8 cellular contexts compared by ENCODE assay signal in genomic region chr3:152268501-152269422, GRCh38. TPM values are rescaled to one million over a fixed set of nuclear protein-coding genes. Genes with fewer than 3 reads are reported as not detected.
DNase-seq lines count a peak whose midpoint lies in the region; ATAC-seq and TF ChIP-seq lines count a peak whose summit lies in the region.

Gene MBNL1, plus strand, starts transcription at chr3:152268929. Its CDS starts 31,265 bp downstream, at chr3:152300194.

- 0 to 1% (median 0%) methylated on average over 57 to 89 of the region's 89 CpGs for WGBS in ovary, 3 donors
- WGBS in thymus: under 1% methylated on average over 89 of the region's 89 CpGs

- peak within 1 kb of the TSS; percentile 93 for H3K27ac Mint-ChIP-seq in activated naive CD8-positive, alpha-beta T cell treated with anti-CD3 and anti-CD28 coated beads, Interleukin-2, amount 10 ng/mL, durations not matched to agents 7 days and 5 days

- peaks cover 55% of the 10 kb centered on the region for H3K4me1 Mint-ChIP-seq in activated naive CD8-positive, alpha-beta T cell treated with anti-CD3 and anti-CD28 coated beads, Interleukin-2, amount 10 ng/mL, durations not matched to agents 7 days and 5 days

- H3K4me3 ChIP-seq in ovary (peak within 1 kb of the TSS; percentile 84), thymus (ENCODE audit: low read length) (peak within 1 kb of the TSS; percentile 98)

- H3K36me3 Mint-ChIP-seq in activated naive CD8-positive, alpha-beta T cell treated with anti-CD3 and anti-CD28 coated beads, Interleukin-2, amount 10 ng/mL, durations not matched to agents 7 days and 5 days: peaks cover 48% of the 10 kb centered on the region

- H3K4me1 ChIP-seq in ovary (ENCODE audit: insufficient read depth) (peaks cover 7% of the 10 kb centered on the region), thymus (ENCODE audit: control insufficient read depth, insufficient read depth, low read length) (peaks cover 10% of the 10 kb centered on the region)

- TF ChIP-seq EP300 in ovary (IDR thresholded peaks at IDR 0.05): peak; percentile 14

- intact Hi-C loops in head of caudate nucleus (cut with DNase I) (loop anchor here (10.0 kb wide), 1 partner anchor 186 kb away; no protein-coding TSS in a partner anchor), ovary (cut with DNase I) (loop anchor here in 2 of 4 donors (2.0 to 10.0 kb wide), 3 partner anchors 30 to 176 kb away; no protein-coding TSS in a partner anchor)

- POLR2A ChIA-PET in activated naive CD8-positive, alpha-beta T cell treated with anti-CD3 and anti-CD28 coated beads, Interleukin-2, amount 10 ng/mL, durations not matched to agents 7 days and 5 days (lab: Charles Lee): interaction anchor here (0.6 to 11.3 kb wide), 24 partner anchors 11 to 1068 kb away, joined by 3 to 258 read pairs (median 6); no protein-coding TSS in a partner anchor

- TF ChIP-seq POLR2A in GM10847 (IDR thresholded peaks at IDR 0.05; ENCODE audit: extremely low read depth, insufficient read length): peak; percentile 68
- no peak for TF ChIP-seq POLR2A in ovary (IDR thresholded peaks at IDR 0.05)

- DNase-seq in NCI-H128 (lab: John Stamatoyannopoulos, UW; ENCODE audit: unreplicated experiment) (peak; percentile 66), SW 1271 (lab: John Stamatoyannopoulos, UW) (peak; percentile 74 to 86), head of caudate nucleus (peak; percentile 67 to 91 (median 80)), ovary (peak; percentile 65 to 81 (median 78))
- peak; percentile 86 for DNase-seq in activated naive CD8-positive, alpha-beta T cell treated with anti-CD3 and anti-CD28 coated beads, Interleukin-2, amount 10 ng/mL, durations not matched to agents 7 days and 5 days

- ATAC-seq in HG02623 (IDR thresholded peaks at IDR 0.05; ENCODE audit: unreplicated experiment): peak; percentile 58
- ATAC-seq in activated naive CD8-positive, alpha-beta T cell treated with anti-CD3 and anti-CD28 coated beads, Interleukin-2, amount 10 ng/mL, durations not matched to agents 7 days and 5 days (ENCODE audit: low read depth): peak; percentile 73

- no peak for TF ChIP-seq CTCF in ovary (IDR thresholded peaks at IDR 0.05)

- no peaks in the 10 kb centered on the region for H3K27me3 Mint-ChIP-seq in activated naive CD8-positive, alpha-beta T cell treated with anti-CD3 and anti-CD28 coated beads, Interleukin-2, amount 10 ng/mL, durations not matched to agents 7 days and 5 days

- H3K9me3 Mint-ChIP-seq in activated naive CD8-positive, alpha-beta T cell treated with anti-CD3 and anti-CD28 coated beads, Interleukin-2, amount 10 ng/mL, durations not matched to agents 7 days and 5 days: no peaks in the 10 kb centered on the region

- H3K4me3 Mint-ChIP-seq in activated naive CD8-positive, alpha-beta T cell treated with anti-CD3 and anti-CD28 coated beads, Interleukin-2, amount 10 ng/mL, durations not matched to agents 7 days and 5 days: peak within 1 kb of the TSS; percentile 99

- peak within 1 kb of the TSS; percentile 95 to 97 for H3K27ac ChIP-seq in ovary
- H3K27ac ChIP-seq in thymus (ENCODE audit: low read depth): peak within 1 kb of the TSS; percentile 100

- H3K36me3 ChIP-seq in ovary: no peaks in the 10 kb centered on the region
- H3K36me3 ChIP-seq in thymus (ENCODE audit: control insufficient read depth, insufficient read depth): no peaks in the 10 kb centered on the region

- H3K27me3 ChIP-seq in ovary: no peaks in the 10 kb centered on the region
- H3K27me3 ChIP-seq in thymus (ENCODE audit: control insufficient read depth, insufficient read depth): no peaks in the 10 kb centered on the region

- H3K9me3 ChIP-seq in ovary (no peaks in the 10 kb centered on the region), thymus (ENCODE audit: control insufficient read depth) (no peaks in the 10 kb centered on the region)

RNA-seq across cellular contexts. Expression of gene MBNL1, which starts in this region (rescaled TPM):
- 100 to 1,000 TPM; 446 to 447 TPM for total RNA-seq in activated naive CD8-positive, alpha-beta T cell treated with anti-CD3 and anti-CD28 coated beads, Interleukin-2, amount 10 ng/mL, durations not matched to agents 7 days and 5 days
- total RNA-seq in ovary: 100 to 1,000 TPM; 117 to 152 (median 127) TPM
- polyA plus RNA-seq in ovary: 10 to 100 TPM; 39.7 to 66.1 TPM
- 89.0 TPM for polyA plus RNA-seq in thymus

Comparison
In these comparisons a context has a peak if more than half of its experiments do, and no peak if none do; other contexts are left out.
1. Peak in every context shown above with its lines: DNase-seq, ATAC-seq, H3K4me3 ChIP-seq and H3K27ac ChIP-seq.